In genomic region chr19:49117677-49118564, GRCh38 we compare ENCODE assay signal across 6 cellular contexts. TPM values are rescaled to one million over a fixed set of nuclear protein-coding genes. Genes with fewer than 3 reads are reported as not detected.
DNase-seq lines count a peak whose midpoint lies in the region; ATAC-seq and TF ChIP-seq lines count a peak whose summit lies in the region.

No MANE protein-coding gene starts in this region.

- H3K36me3 ChIP-seq in NT2/D1 (ENCODE audit: insufficient read depth, insufficient read length, low read length) (peaks cover 2% of the 10 kb centered on the region), skeletal muscle satellite cell (ENCODE audit: insufficient read depth, low read length) (peaks cover 4% of the 10 kb centered on the region)

- H3K4me3 ChIP-seq in NT2/D1 (ENCODE audit: insufficient read length, low read depth) = peak overlapping the region; percentile 71
- peak overlapping the region; percentile 75 for H3K4me3 ChIP-seq in epithelial cell of esophagus (ENCODE audit: low read length)
- H3K4me3 ChIP-seq in skeletal muscle satellite cell (ENCODE audit: low read length) = peak overlapping the region; percentile 93

- H3K4me1 ChIP-seq in NT2/D1 (ENCODE audit: insufficient read depth, insufficient read length) (peaks cover 6% of the 10 kb centered on the region), skeletal muscle satellite cell (ENCODE audit: control insufficient read depth, insufficient read depth, low read length) (peaks cover 28% of the 10 kb centered on the region)

- ATAC-seq in GM21717 (IDR thresholded peaks at IDR 0.05; ENCODE audit: unreplicated experiment) = no peak

- DNase-seq in NT2/D1 (ENCODE audit: low read depth, low spot score) (no peak), epithelial cell of esophagus (ENCODE audit: low read depth) (no peak), DMS114 treated with DMSO at 0.1 percent for 48 hours (lab: John Stamatoyannopoulos, UW; ENCODE audit: unreplicated experiment) (no peak), DMS79 (lab: John Stamatoyannopoulos, UW) (no peak)

- no peaks in the 10 kb centered on the region for H3K9me3 ChIP-seq in NT2/D1 (ENCODE audit: insufficient read depth, low read length)
- no peaks in the 10 kb centered on the region for H3K9me3 ChIP-seq in skeletal muscle satellite cell (replicated peaks; ENCODE audit: low read length)

- H3K27me3 ChIP-seq in NT2/D1 (ENCODE audit: insufficient read depth, insufficient read length) (peaks cover 19% of the 10 kb centered on the region), skeletal muscle satellite cell (ENCODE audit: control insufficient read depth, insufficient read depth, low read length) (peaks cover 10% of the 10 kb centered on the region)

- TF ChIP-seq CTCF in epithelial cell of esophagus (IDR thresholded peaks at IDR 0.05; ENCODE audit: insufficient read depth, low read depth, low read length, missing control alignments) = no peak

- H3K9ac ChIP-seq in NT2/D1 (ENCODE audit: insufficient read length, low read depth) (peak overlapping the region; percentile 92), skeletal muscle satellite cell (ENCODE audit: low read depth, low read length) (peak overlapping the region; percentile 85)

- H3K4me2 ChIP-seq in skeletal muscle satellite cell (ENCODE audit: low read length) = peak overlapping the region; percentile 100

RNA-seq across cellular contexts. Expression of gene C19orf73, which starts 1.0 kb away (rescaled TPM):
- 0.25 and 1.3 TPM in 2 replicates for total RNA-seq in skeletal muscle satellite cell (2012; rRNA removed)

RNA-seq across cellular contexts. Expression of gene PPFIA3, which starts 1.4 kb away (rescaled TPM):
- 2.0 and 2.2 TPM in 2 replicates for total RNA-seq in skeletal muscle satellite cell (2012; rRNA removed)

RNA-seq across cellular contexts. Expression of gene LIN7B, which starts 3.8 kb away (rescaled TPM):
- 4.4 and 5.1 TPM in 2 replicates for total RNA-seq in skeletal muscle satellite cell (2012; rRNA removed)

RNA-seq across cellular contexts. Expression of gene SNRNP70, which starts 32.7 kb away (rescaled TPM):
- 112 and 138 TPM in 2 replicates for total RNA-seq in skeletal muscle satellite cell (2012; rRNA removed)

RNA-seq across cellular contexts. Expression of gene HRC, which starts 37.3 kb away (rescaled TPM):
- total RNA-seq in skeletal muscle satellite cell (2012; rRNA removed) = 2.2 TPM in 1 of 2 replicates, not detected in the other
